1 cellular context compared by ENCODE assay signal in genomic region chr1:164728719-164729118, GRCh38.
TF ChIP-seq lines count a peak whose summit lies in the region.

No MANE protein-coding gene starts in this region.

TF ChIP-seq in HEK293, 187 proteins besides CTCF, POLR2A, EP300 and RAD21 (continued from another document and continues in another):
- peak; percentile 72 for TF ChIP-seq ZNF18 (tag by site-specific recombination; IDR thresholded peaks at IDR 0.05)
- TF ChIP-seq ZNF610 (tag by site-specific recombination; IDR thresholded peaks at IDR 0.05; ENCODE audit: borderline replicate concordance) = no peak
- no peak for TF ChIP-seq ZNF239 (tag by site-specific recombination; IDR thresholded peaks at IDR 0.05)
- no peak for TF ChIP-seq ZNF518A (tag by site-specific recombination; conservative IDR thresholded peaks at IDR 0.05; ENCODE audit: low read depth)
- no peak for TF ChIP-seq GLI2 (tag by site-specific recombination; IDR thresholded peaks at IDR 0.05; ENCODE audit: borderline replicate concordance, low read depth)
- no peak for TF ChIP-seq SP2 (tag by site-specific recombination; IDR thresholded peaks at IDR 0.05)
- no peak for TF ChIP-seq KLF8 (tag by site-specific recombination; IDR thresholded peaks at IDR 0.05)
- TF ChIP-seq ZNF785 (tag by site-specific recombination; IDR thresholded peaks at IDR 0.05) = no peak
- TF ChIP-seq ZBTB17 (tag by site-specific recombination; IDR thresholded peaks at IDR 0.05) = 0 out of 2 replicates have a peak, but pooled peaks have one; percentile 39
- TF ChIP-seq ZNF416 (tag by site-specific recombination; IDR thresholded peaks at IDR 0.05) = no peak
- TF ChIP-seq TRIM28 (IDR thresholded peaks at IDR 0.05; ENCODE audit: borderline replicate concordance, low read length) = peak; percentile 24; the same call in 1 of the 2 replicates
- no peak for TF ChIP-seq ZBTB21 (tag by site-specific recombination; IDR thresholded peaks at IDR 0.05)
- no peak for TF ChIP-seq ZNF37A (tag by site-specific recombination; IDR thresholded peaks at IDR 0.05)
- no peak for TF ChIP-seq ZFP69B (tag by site-specific recombination; IDR thresholded peaks at IDR 0.05)
- no peak for TF ChIP-seq ZNF704 (tag by site-specific recombination; IDR thresholded peaks at IDR 0.05)
- no peak for TF ChIP-seq SCRT2 (tag by site-specific recombination; IDR thresholded peaks at IDR 0.05)
- TF ChIP-seq ZNF2 (tag by site-specific recombination; IDR thresholded peaks at IDR 0.05) = no peak
- TF ChIP-seq ZNF548 (tag by site-specific recombination; IDR thresholded peaks at IDR 0.05) = no peak
- no peak for TF ChIP-seq ZNF266 (tag by site-specific recombination; IDR thresholded peaks at IDR 0.05; ENCODE audit: low read depth)
- no peak for TF ChIP-seq ZNF19 (tag by site-specific recombination; IDR thresholded peaks at IDR 0.05; ENCODE audit: low read depth)
- no peak for TF ChIP-seq ZNF274 (IDR thresholded peaks at IDR 0.05; ENCODE audit: low read length)
- no peak for TF ChIP-seq ZNF274 (tag by site-specific recombination; IDR thresholded peaks at IDR 0.05; ENCODE audit: borderline replicate concordance)
- TF ChIP-seq ZNF768 (tag by site-specific recombination; IDR thresholded peaks at IDR 0.05) = 0 out of 2 replicates have a peak, but pooled peaks have one; percentile 7
- peak; percentile 50; the same call in 1 of the 2 replicates for TF ChIP-seq ZNF600 (tag by site-specific recombination; IDR thresholded peaks at IDR 0.05)
- TF ChIP-seq ZNF335 (tag by site-specific recombination; conservative IDR thresholded peaks at IDR 0.05) = no peak
- TF ChIP-seq GFI1B (tag by site-specific recombination; IDR thresholded peaks at IDR 0.05) = no peak
- TF ChIP-seq ZNF302 (tag by site-specific recombination; IDR thresholded peaks at IDR 0.05; ENCODE audit: low read depth) = no peak
- TF ChIP-seq ZNF621 (tag by site-specific recombination; IDR thresholded peaks at IDR 0.05) = no peak
- peak; percentile 35; the same call in 1 of the 2 replicates for TF ChIP-seq ZBTB8A (tag by site-specific recombination; IDR thresholded peaks at IDR 0.05)
- peak; percentile 57; the same call in 1 of the 2 replicates for TF ChIP-seq ZSCAN30 (tag by site-specific recombination; IDR thresholded peaks at IDR 0.05)
- no peak for TF ChIP-seq ZNF624 (tag by site-specific recombination; IDR thresholded peaks at IDR 0.05)
- no peak for TF ChIP-seq ZNF404 (tag by site-specific recombination; IDR thresholded peaks at IDR 0.05)
- peak; percentile 90 for TF ChIP-seq PRDM10 (tag by site-specific recombination; IDR thresholded peaks at IDR 0.05)
- no peak for TF ChIP-seq ZSCAN23 (tag by site-specific recombination; IDR thresholded peaks at IDR 0.05)
- peak; percentile 96 for TF ChIP-seq PRDM6 (tag by site-specific recombination; IDR thresholded peaks at IDR 0.05)
- TF ChIP-seq ZNF639 (tag by site-specific recombination; IDR thresholded peaks at IDR 0.05) = no peak
- TF ChIP-seq ZNF561 (tag by site-specific recombination; IDR thresholded peaks at IDR 0.05; ENCODE audit: borderline replicate concordance) = peak; percentile 83
- TF ChIP-seq ZNF629 (tag by site-specific recombination; IDR thresholded peaks at IDR 0.05) = peak; percentile 53; the same call in 1 of the 2 replicates
- TF ChIP-seq ZSCAN16 (tag by site-specific recombination; IDR thresholded peaks at IDR 0.05) = no peak
- no peak for TF ChIP-seq ZNF223 (tag by site-specific recombination; IDR thresholded peaks at IDR 0.05)
- no peak for TF ChIP-seq GLI4 (tag by site-specific recombination; IDR thresholded peaks at IDR 0.05)
- no peak for TF ChIP-seq ZNF555 (tag by site-specific recombination; conservative IDR thresholded peaks at IDR 0.05)
- no peak for TF ChIP-seq ZNF514 (tag by site-specific recombination; IDR thresholded peaks at IDR 0.05)
- TF ChIP-seq MYNN (tag by site-specific recombination; IDR thresholded peaks at IDR 0.05; ENCODE audit: borderline replicate concordance) = no peak
- TF ChIP-seq ZNF701 (tag by site-specific recombination; IDR thresholded peaks at IDR 0.05) = no peak
- no peak for TF ChIP-seq ZNF488 (tag by site-specific recombination; IDR thresholded peaks at IDR 0.05)
- 0 out of 2 replicates have a peak, but pooled peaks have one; percentile 12 for TF ChIP-seq ZNF184 (tag by site-specific recombination; IDR thresholded peaks at IDR 0.05)
- no peak for TF ChIP-seq ZNF707 (tag by site-specific recombination; IDR thresholded peaks at IDR 0.05)
- peak; percentile 36; the same call in 1 of the 2 replicates for TF ChIP-seq ZFHX2 (tag by site-specific recombination; conservative IDR thresholded peaks at IDR 0.05)
- no peak for TF ChIP-seq ZNF677 (tag by site-specific recombination; IDR thresholded peaks at IDR 0.05)
- no peak for TF ChIP-seq ZNF473 (tag by site-specific recombination; IDR thresholded peaks at IDR 0.05)
- TF ChIP-seq ZNF350 (tag by site-specific recombination; IDR thresholded peaks at IDR 0.05) = no peak
- peak; percentile 91 for TF ChIP-seq GLIS1 (tag by site-specific recombination; IDR thresholded peaks at IDR 0.05)
- TF ChIP-seq ZNF146 (tag by site-specific recombination; IDR thresholded peaks at IDR 0.05) = no peak
- no peak for TF ChIP-seq PBX3 (CRISPR knock-in tag; IDR thresholded peaks at IDR 0.05)
